25 cellular contexts compared by ENCODE assay signal in the genomic region with DNA sequence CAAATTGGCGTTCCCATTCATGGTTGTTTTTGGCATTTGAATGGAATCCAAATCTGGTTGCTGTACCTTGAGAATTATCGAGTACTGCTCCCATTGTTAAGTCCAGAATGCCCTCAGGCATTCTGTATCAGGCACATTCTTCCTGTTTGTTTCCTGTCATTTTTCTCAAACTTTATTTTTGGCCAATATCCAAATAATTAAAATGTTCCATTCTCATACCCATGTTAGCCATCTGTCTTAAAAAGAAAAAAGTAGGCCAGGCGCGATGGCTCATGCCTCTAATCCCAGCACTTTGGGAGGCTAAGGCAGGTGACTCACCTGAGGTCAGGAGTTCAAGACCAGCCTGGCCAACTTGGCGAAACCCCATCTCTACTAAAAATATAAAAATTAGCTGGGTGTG.
"Had no signal": no experiment of that assay in that cellular context is flagged by ENCODE, and none has a peak within 500 bp of the region (broad histone marks: within the 10 kb centered on the region; RNA-seq: fewer than 3 reads in every experiment).

No MANE protein-coding gene starts in this region.

- H3K4me1 Mint-ChIP-seq: activated CD4-positive, alpha-beta T cell treated with anti-CD3 and anti-CD28 coated beads for 36 hours; activated CD8-positive, alpha-beta memory T cell treated with anti-CD3 and anti-CD28 coated beads, Interleukin-2, amount 10 ng/mL, durations not matched to agents 7 days and 5 days; activated naive CD8-positive, alpha-beta T cell treated with anti-CD3 and anti-CD28 coated beads, Interleukin-2, amount 10 ng/mL, durations not matched to agents 7 days and 5 days; brain; stimulated activated naive B cell treated with anti-CD40 and anti-IgM and Interleukin-4, amounts not matched to agents 10 μg/mL and 1 μg/mL and 100 μg/mL, for 72 hours had no signal

- H3K9me3 ChIP-seq: ascending aorta, left lung, mucosa of descending colon, stomach, thyroid gland, upper lobe of right lung had no signal

- H3K27me3 Mint-ChIP-seq: activated CD4-positive, alpha-beta T cell treated with anti-CD3 and anti-CD28 coated beads for 36 hours; activated CD8-positive, alpha-beta memory T cell treated with anti-CD3 and anti-CD28 coated beads, Interleukin-2, amount 10 ng/mL, durations not matched to agents 7 days and 5 days; activated naive CD8-positive, alpha-beta T cell treated with anti-CD3 and anti-CD28 coated beads, Interleukin-2, amount 10 ng/mL, durations not matched to agents 7 days and 5 days; brain; natural killer cell treated with Interleukin-12 subunit alpha and Interleukin-12 subunit beta and Interleukin-15 and Interleukin-18, amount 100 ng/mL, for 72 hours; stimulated activated naive B cell treated with anti-CD40 and anti-IgM and Interleukin-4, amounts not matched to agents 10 μg/mL and 1 μg/mL and 100 μg/mL, for 72 hours had no signal

- H3K4me1 ChIP-seq: ascending aorta, left lung, stomach, thyroid gland, upper lobe of right lung had no signal

- H3K27ac Mint-ChIP-seq: activated CD4-positive, alpha-beta T cell treated with anti-CD3 and anti-CD28 coated beads for 36 hours; activated CD8-positive, alpha-beta memory T cell treated with anti-CD3 and anti-CD28 coated beads, Interleukin-2, amount 10 ng/mL, durations not matched to agents 7 days and 5 days; activated CD8-positive, alpha-beta T cell treated with anti-CD3 and anti-CD28 coated beads, Interleukin-2, amount 10 ng/mL, durations not matched to agents 7 days and 5 days; activated naive CD4-positive, alpha-beta T cell treated with anti-CD3 and anti-CD28 coated beads for 36 hours; activated naive CD8-positive, alpha-beta T cell treated with anti-CD3 and anti-CD28 coated beads, Interleukin-2, amount 10 ng/mL, durations not matched to agents 7 days and 5 days; brain; natural killer cell treated with Interleukin-12 subunit alpha and Interleukin-12 subunit beta and Interleukin-15 and Interleukin-18, amount 100 ng/mL, for 72 hours; stimulated activated naive B cell treated with anti-CD40 and anti-IgM and Interleukin-4, amounts not matched to agents 10 μg/mL and 1 μg/mL and 100 μg/mL, for 72 hours; T-helper 2 cell treated with Interferon-gamma antibody and Interleukin-4, amounts not matched to agents 5 μg/mL and 100 μg/mL, for 36 hours had no signal

- H3K4me3 ChIP-seq: ascending aorta, left lung, lung, mucosa of descending colon, stomach, thyroid gland, upper lobe of right lung had no signal

- H3K4me3 Mint-ChIP-seq: activated CD4-positive, alpha-beta T cell treated with anti-CD3 and anti-CD28 coated beads for 36 hours; activated CD8-positive, alpha-beta memory T cell treated with anti-CD3 and anti-CD28 coated beads, Interleukin-2, amount 10 ng/mL, durations not matched to agents 7 days and 5 days; activated CD8-positive, alpha-beta T cell treated with anti-CD3 and anti-CD28 coated beads, Interleukin-2, amount 10 ng/mL, durations not matched to agents 7 days and 5 days; activated naive CD4-positive, alpha-beta T cell treated with anti-CD3 and anti-CD28 coated beads for 36 hours; activated naive CD8-positive, alpha-beta T cell treated with anti-CD3 and anti-CD28 coated beads, Interleukin-2, amount 10 ng/mL, durations not matched to agents 7 days and 5 days; brain; natural killer cell treated with Interleukin-12 subunit alpha and Interleukin-12 subunit beta and Interleukin-15 and Interleukin-18, amount 100 ng/mL, for 72 hours; stimulated activated naive B cell treated with anti-CD40 and anti-IgM and Interleukin-4, amounts not matched to agents 10 μg/mL and 1 μg/mL and 100 μg/mL, for 72 hours; T-helper 2 cell treated with Interferon-gamma antibody and Interleukin-4, amounts not matched to agents 5 μg/mL and 100 μg/mL, for 36 hours had no signal

- DNase-seq: activated CD4-positive, alpha-beta T cell treated with anti-CD3 and anti-CD28 coated beads for 36 hours; activated CD4-positive, CD25-positive, alpha-beta regulatory T cell; activated CD8-positive, alpha-beta memory T cell treated with anti-CD3 and anti-CD28 coated beads, Interleukin-2, amount 10 ng/mL, durations not matched to agents 7 days and 5 days; activated CD8-positive, alpha-beta T cell treated with anti-CD3 and anti-CD28 coated beads, Interleukin-2, amount 10 ng/mL, durations not matched to agents 7 days and 5 days; activated effector memory CD4-positive, alpha-beta T cell treated with Interleukin-2 at 50 U/mL for 16 hours; activated naive CD4-positive, alpha-beta T cell treated with anti-CD3 and anti-CD28 coated beads for 36 hours; activated naive CD8-positive, alpha-beta T cell treated with anti-CD3 and anti-CD28 coated beads, Interleukin-2, amount 10 ng/mL, durations not matched to agents 7 days and 5 days; effector CD4-positive, alpha-beta T cell; foreskin fibroblast; kidney glomerular epithelial cell; left lung; mucosa of descending colon; right cardiac atrium; stimulated activated CD4-positive, alpha-beta T cell treated with anti-CD3 and anti-CD28 coated beads, Interleukin-15, amount 100 ng/mL, for 24 hours; stimulated activated CD4-positive, alpha-beta T cell treated with anti-CD3 and anti-CD28 coated beads, Interleukin-2, amount 100 ng/mL, for 24 hours; stimulated activated naive B cell treated with anti-CD40 and anti-IgM and Interleukin-4, amounts not matched to agents 10 μg/mL and 1 μg/mL and 100 μg/mL, for 72 hours; stomach; T-helper 1 cell; thyroid gland; upper lobe of right lung had no signal

- H3K27me3 ChIP-seq: ascending aorta, left lung, stomach, thyroid gland, upper lobe of right lung had no signal

- ATAC-seq: activated CD4-positive, alpha-beta T cell treated with anti-CD3 and anti-CD28 coated beads for 36 hours; activated CD8-positive, alpha-beta memory T cell treated with anti-CD3 and anti-CD28 coated beads, Interleukin-2, amount 10 ng/mL, durations not matched to agents 7 days and 5 days; activated CD8-positive, alpha-beta T cell treated with anti-CD3 and anti-CD28 coated beads, Interleukin-2, amount 10 ng/mL, durations not matched to agents 7 days and 5 days; left lung; mucosa of descending colon; natural killer cell treated with Interleukin-12 subunit alpha and Interleukin-12 subunit beta and Interleukin-15 and Interleukin-18, amount 100 ng/mL, for 72 hours; right cardiac atrium; stimulated activated naive B cell treated with anti-CD40 and anti-IgM and Interleukin-4, amounts not matched to agents 10 μg/mL and 1 μg/mL and 100 μg/mL, for 72 hours; upper lobe of right lung had no signal

- H3K27ac ChIP-seq: ascending aorta, left lung, stomach, thyroid gland, upper lobe of right lung had no signal

- H3K9me3 Mint-ChIP-seq: activated naive CD4-positive, alpha-beta T cell treated with anti-CD3 and anti-CD28 coated beads for 36 hours; activated naive CD8-positive, alpha-beta T cell treated with anti-CD3 and anti-CD28 coated beads, Interleukin-2, amount 10 ng/mL, durations not matched to agents 7 days and 5 days; brain; natural killer cell treated with Interleukin-12 subunit alpha and Interleukin-12 subunit beta and Interleukin-15 and Interleukin-18, amount 100 ng/mL, for 72 hours; stimulated activated naive B cell treated with anti-CD40 and anti-IgM and Interleukin-4, amounts not matched to agents 10 μg/mL and 1 μg/mL and 100 μg/mL, for 72 hours; T-helper 2 cell treated with Interferon-gamma antibody and Interleukin-4, amounts not matched to agents 5 μg/mL and 100 μg/mL, for 36 hours had no signal
